ENCODE assay signal across 19 cellular contexts in genomic region chr7:27112361-27112760, GRCh38. TPM values are rescaled to one million over a fixed set of nuclear protein-coding genes. Genes with fewer than 3 reads are reported as not detected.
DNase-seq lines count a peak whose midpoint lies in the region; ATAC-seq, FAIRE-seq and TF ChIP-seq lines count a peak whose summit lies in the region.
"Had no signal": no experiment of that assay in that cellular context is flagged by ENCODE, and none has a peak within 500 bp of the region (broad histone marks: within the 10 kb centered on the region; RNA-seq: fewer than 3 reads in every experiment).

No MANE protein-coding gene starts in this region.

- WGBS in psoas muscle, 3 donors, result 43 to 55% (median 44%) methylated on average over 4 of the region's 4 CpGs

- peak overlapping the region; percentile 56 for H3K4me3 ChIP-seq in left ventricle myocardium inferior
- H3K4me3 ChIP-seq in keratinocyte (ENCODE audit: control insufficient read depth in 2 of 3, extremely low read depth in 1 of 3, insufficient read depth in 2 of 3, low read depth in 1 of 3, low read length in 3 of 3), result peak overlapping the region in 2 of 3 experiments; percentile 62 to 72
- peak overlapping the region; percentile 82 for H3K4me3 ChIP-seq in psoas muscle
- H3K4me3 ChIP-seq: MG63, SK-N-MC had no signal

- H3K27me3 ChIP-seq in left ventricle myocardium inferior (ENCODE audit: low read depth) (peaks cover 98% of the 10 kb centered on the region), keratinocyte (ENCODE audit: control insufficient read depth, extremely low read depth, insufficient read depth, low read length) (no peaks in the 10 kb centered on the region), psoas muscle (ENCODE audit: insufficient read depth in 3 of 3, low read length in 2 of 3) (no peaks in the 10 kb centered on the region)
- H3K27me3 ChIP-seq: MG63 had no signal

- no peak for FAIRE-seq in keratinocyte (lab: Jason Lieb, UNC)
- FAIRE-seq: GM12892, HTR-8/SVneo had no signal

- H3K9me3 ChIP-seq in left ventricle myocardium inferior (replicated peaks) (no peaks in the 10 kb centered on the region), keratinocyte (ENCODE audit: control insufficient read depth, low read depth, low read length) (no peaks in the 10 kb centered on the region), psoas muscle (no peaks in the 10 kb centered on the region)
- H3K9me3 ChIP-seq: MG63 had no signal

- H4K20me1 ChIP-seq in keratinocyte (ENCODE audit: control insufficient read depth, extremely low read depth, insufficient read depth, low read length), result no peaks in the 10 kb centered on the region

- dilution Hi-C loops in keratinocyte (cut with MboI; ENCODE audit: extremely low pct_ligation_motif_present, low sequenced_read_pairs), result no loop called here

- TF ChIP-seq CTCF in left ventricle myocardium inferior (IDR thresholded peaks at IDR 0.05; ENCODE audit: borderline replicate concordance) (no peak), keratinocyte (optimal IDR thresholded peaks at IDR 0.05 in 1 of 3, IDR thresholded peaks at IDR 0.05 in 1 of 3, conservative IDR thresholded peaks at IDR 0.05 in 1 of 3; ENCODE audit: extremely low read depth in 1 of 3, insufficient read depth in 2 of 3, low read length in 3 of 3) (no peak), psoas muscle (IDR thresholded peaks at IDR 0.05) (no peak)

- H3K27ac ChIP-seq in left ventricle myocardium inferior (replicated peaks) (peak overlapping the region; percentile 58), keratinocyte (ENCODE audit: control insufficient read depth, insufficient read depth, low read length) (peak overlapping the region; percentile 67), psoas muscle (peak overlapping the region; percentile 92)
- H3K27ac ChIP-seq: 22Rv1, SK-N-MC had no signal

- H2AFZ ChIP-seq in keratinocyte (ENCODE audit: control insufficient read depth, low read length), result no peak overlapping the region

- H3K79me2 ChIP-seq in keratinocyte (ENCODE audit: control insufficient read depth, insufficient read depth, low read length), result peaks cover 36% of the 10 kb centered on the region

- H3K9ac ChIP-seq in keratinocyte (ENCODE audit: control insufficient read depth, extremely low read depth, insufficient read depth, low read length), result peak overlapping the region; percentile 82

- no peak for ATAC-seq in psoas muscle
- no peak for ATAC-seq in left ventricle myocardium superior

- H3K36me3 ChIP-seq in left ventricle myocardium inferior (no peaks in the 10 kb centered on the region), keratinocyte (ENCODE audit: control insufficient read depth in 2 of 2, extremely low read depth in 1 of 2, insufficient read depth in 2 of 2, low read length in 2 of 2) (peaks cover 2 to 4% of the 10 kb centered on the region in 2 experiments), psoas muscle (ENCODE audit: insufficient read depth in 1 of 2, low read depth in 1 of 2) (peaks cover 0 to 2% of the 10 kb centered on the region in 2 donors)
- H3K36me3 ChIP-seq: MG63 had no signal

- DNase-seq in left ventricle myocardium inferior, result no peak
- no peak for DNase-seq in cardiac septum (ENCODE audit: low spot score)
- DNase-seq in keratinocyte (ENCODE audit: low read depth, low spot score), result no peak
- no peak for DNase-seq in psoas muscle
- DNase-seq in OCI-M1 (lab: John Stamatoyannopoulos, UW), result no peak
- DNase-seq in activated T-cell treated with anti-CD3 and anti-CD28 coated beads, Interleukin-2, amount 50 U/mL, for 48 hours, result no peak
- DNase-seq in left ventricle myocardium superior, result no peak
- DNase-seq in NCI-H748 treated with DMSO at 0.1 percent for 48 hours (lab: John Stamatoyannopoulos, UW), result no peak
- DNase-seq: activated naive CD4-positive, alpha-beta T cell; CD4-positive, alpha-beta T cell; central memory CD4-positive, alpha-beta T cell; erythroblast; mesendoderm; MG63; stimulated activated CD4-positive, alpha-beta T cell treated with anti-CD3 and anti-CD28 coated beads, Interleukin-1b, Interleukin-23, amount 100 ng/mL, for 48 hours had no signal

- intact Hi-C loops in left ventricle myocardium inferior (cut with micrococcal nuclease), result no loop called here
- intact Hi-C loops in cardiac septum (cut with DNase I), result no loop called here
- intact Hi-C loops in psoas muscle (cut with DNase I), result no loop called here
- intact Hi-C loops in left ventricle myocardium superior (cut with micrococcal nuclease), result no loop called here

- H3K4me2 ChIP-seq in keratinocyte (ENCODE audit: control insufficient read depth, extremely low read depth, insufficient read depth, low read depth, low read length), result peak overlapping the region; percentile 93

- H3K4me1 ChIP-seq in left ventricle myocardium inferior (peaks cover 32% of the 10 kb centered on the region), keratinocyte (ENCODE audit: control insufficient read depth, extremely low read depth, insufficient read depth, low read length) (peaks cover 31% of the 10 kb centered on the region), psoas muscle (peaks cover 30% of the 10 kb centered on the region)

- H3K9me1 ChIP-seq in keratinocyte (ENCODE audit: control insufficient read depth, extremely low read depth, insufficient read depth, low read length), result no peaks in the 10 kb centered on the region

RNA-seq across cellular contexts. Expression of gene HOXA2, which starts 9.9 kb away (rescaled TPM):
- not detected for total RNA-seq in left ventricle myocardium inferior
- 0.30 TPM for total RNA-seq in cardiac septum
- 0.22 to 1.1 TPM (median 0.71 TPM) in 3 replicates for polyA plus RNA-seq in keratinocyte
- polyA plus RNA-seq in keratinocyte (2011; ENCODE audit: low read depth), result 0.24 TPM
- polyA plus RNA-seq in keratinocyte (2011; cell fraction: cytosol; rRNA removed), result 0.25 and 0.47 TPM in 2 replicates
- 1.1 and 1.2 TPM in 2 replicates for polyA plus RNA-seq in keratinocyte (2011; cell fraction: nucleus; rRNA removed)
- 0.14 and 0.80 TPM in 2 replicates for polyA plus RNA-seq in keratinocyte (2012; ENCODE audit: low replicate concordance)
- 0.23 to 0.35 TPM in 2 of 3 replicates, not detected in the other for polyA minus RNA-seq in keratinocyte
- not detected for polyA minus RNA-seq in keratinocyte (2011; cell fraction: cytosol; rRNA and poly(A)+ RNA removed)
- polyA minus RNA-seq in keratinocyte (2011; cell fraction: nucleus; rRNA and poly(A)+ RNA removed), result 0.54 TPM in 1 of 2 replicates, not detected in the other
- 1 to 10 TPM in 1 of 4 donors, under 1 TPM in 3; 0.17 to 1.1 (median 0.53) TPM for total RNA-seq in psoas muscle
- under 1 TPM; 0.23 to 0.42 (median 0.29) TPM for polyA plus RNA-seq in psoas muscle
- 0.12 TPM for total RNA-seq in left ventricle myocardium superior
- total RNA-seq: CD4-positive, alpha-beta T cell had no signal

RNA-seq across cellular contexts. Expression of gene HOXA1, which starts 16.6 kb away (rescaled TPM):
- total RNA-seq in left ventricle myocardium inferior, result not detected
- total RNA-seq in cardiac septum, result 0.19 TPM
- 5.2 to 12.5 TPM (median 11.9 TPM) in 3 replicates for polyA plus RNA-seq in keratinocyte
- polyA plus RNA-seq in keratinocyte (2011; ENCODE audit: low read depth), result 1.3 TPM
- 11.8 and 14.4 TPM in 2 replicates for polyA plus RNA-seq in keratinocyte (2011; cell fraction: cytosol; rRNA removed)
- polyA plus RNA-seq in keratinocyte (2011; cell fraction: nucleus; rRNA removed), result 7.9 and 8.1 TPM in 2 replicates
- 4.2 and 10.2 TPM in 2 replicates for polyA plus RNA-seq in keratinocyte (2012; ENCODE audit: low replicate concordance)
- polyA minus RNA-seq in keratinocyte, result 3.6 to 10.2 TPM (median 7.7 TPM) in 3 replicates
- polyA minus RNA-seq in keratinocyte (2011; cell fraction: cytosol; rRNA and poly(A)+ RNA removed), result 4.4 TPM
- 2.6 and 5.5 TPM in 2 replicates for polyA minus RNA-seq in keratinocyte (2011; cell fraction: nucleus; rRNA and poly(A)+ RNA removed)
- under 1 TPM in 2 of 4 donors, not detected in 2; 0.17 to 0.21 TPM for total RNA-seq in psoas muscle
- polyA plus RNA-seq in psoas muscle, result under 1 TPM; 0.03 to 0.22 (median 0.22) TPM
- not detected for total RNA-seq in left ventricle myocardium superior

RNA-seq across cellular contexts. Expression of gene HOXA4, which starts 18.2 kb away (rescaled TPM):
- total RNA-seq in left ventricle myocardium inferior, result not detected
- total RNA-seq in cardiac septum, result 1.1 TPM
- polyA plus RNA-seq in keratinocyte, result 0.40 to 1.8 TPM (median 1.5 TPM) in 3 replicates
- 0.55 TPM for polyA plus RNA-seq in keratinocyte (2011; ENCODE audit: low read depth)
- 1.3 and 1.5 TPM in 2 replicates for polyA plus RNA-seq in keratinocyte (2011; cell fraction: cytosol; rRNA removed)
- 2.1 and 2.6 TPM in 2 replicates for polyA plus RNA-seq in keratinocyte (2011; cell fraction: nucleus; rRNA removed)
- polyA plus RNA-seq in keratinocyte (2012; ENCODE audit: low replicate concordance), result 1.2 and 1.7 TPM in 2 replicates
- polyA minus RNA-seq in keratinocyte, result 0.30 to 0.99 TPM (median 0.74 TPM) in 3 replicates
- not detected for polyA minus RNA-seq in keratinocyte (2011; cell fraction: cytosol; rRNA and poly(A)+ RNA removed)
- 0.54 and 0.63 TPM in 2 replicates for polyA minus RNA-seq in keratinocyte (2011; cell fraction: nucleus; rRNA and poly(A)+ RNA removed)
- 10 to 100 TPM in 2 of 4 donors, 1 to 10 TPM in 2; 7.2 to 11.5 (median 9.1) TPM for total RNA-seq in psoas muscle
- polyA plus RNA-seq in psoas muscle, result 10 to 100 TPM in 2 of 3 donors, 1 to 10 TPM in 1; 6.8 to 20.8 (median 12.5) TPM
- total RNA-seq in left ventricle myocardium superior, result 0.15 TPM
- total RNA-seq: CD4-positive, alpha-beta T cell had no signal

RNA-seq across cellular contexts. Expression of gene HOXA5, which starts 31.1 kb away (rescaled TPM):
- total RNA-seq in left ventricle myocardium inferior (not detected), cardiac septum (0.30 TPM), psoas muscle (10 to 100 TPM in 1 of 4 donors, 1 to 10 TPM in 3; 4.7 to 18.8 (median 8.1) TPM), left ventricle myocardium superior (not detected)
- polyA plus RNA-seq in keratinocyte (3.3 to 7.1 TPM (median 4.5 TPM) in 3 replicates), psoas muscle (1 to 10 TPM; 2.6 to 7.6 (median 4.6) TPM)
- 6.8 TPM for polyA plus RNA-seq in keratinocyte (2011; ENCODE audit: low read depth)
- 3.1 and 4.3 TPM in 2 replicates for polyA plus RNA-seq in keratinocyte (2011; cell fraction: cytosol; rRNA removed)
- polyA plus RNA-seq in keratinocyte (2011; cell fraction: nucleus; rRNA removed), result 9.4 and 10.0 TPM in 2 replicates
- 3.2 and 5.0 TPM in 2 replicates for polyA plus RNA-seq in keratinocyte (2012; ENCODE audit: low replicate concordance)
- 2.3 to 4.3 TPM (median 2.7 TPM) in 3 replicates for polyA minus RNA-seq in keratinocyte
- polyA minus RNA-seq in keratinocyte (2011; cell fraction: cytosol; rRNA and poly(A)+ RNA removed), result 4.4 TPM
- polyA minus RNA-seq in keratinocyte (2011; cell fraction: nucleus; rRNA and poly(A)+ RNA removed), result 5.0 and 5.5 TPM in 2 replicates
- total RNA-seq: CD4-positive, alpha-beta T cell had no signal

RNA-seq across cellular contexts. Expression of gene HOXA6, which starts 35.2 kb away (rescaled TPM):
- total RNA-seq in left ventricle myocardium inferior (not detected), cardiac septum (not detected), psoas muscle (1 to 10 TPM; 2.5 to 3.7 (median 3.1) TPM), left ventricle myocardium superior (not detected)
- polyA plus RNA-seq in keratinocyte (0.52 to 0.72 TPM (median 0.54 TPM) in 3 replicates), psoas muscle (1 to 10 TPM in 2 of 3 donors, under 1 TPM in 1; 0.64 to 3.2 (median 1.5) TPM)
- polyA plus RNA-seq in keratinocyte (2011; ENCODE audit: low read depth), result not detected
- polyA plus RNA-seq in keratinocyte (2011; cell fraction: cytosol; rRNA removed), result 0.26 and 0.68 TPM in 2 replicates
- 1.8 and 2.5 TPM in 2 replicates for polyA plus RNA-seq in keratinocyte (2011; cell fraction: nucleus; rRNA removed)
- 0.44 and 1.4 TPM in 2 replicates for polyA plus RNA-seq in keratinocyte (2012; ENCODE audit: low replicate concordance)
- 0.59 to 2.3 TPM (median 1.1 TPM) in 3 replicates for polyA minus RNA-seq in keratinocyte
- polyA minus RNA-seq in keratinocyte (2011; cell fraction: cytosol; rRNA and poly(A)+ RNA removed), result not detected
- 2.7 and 3.6 TPM in 2 replicates for polyA minus RNA-seq in keratinocyte (2011; cell fraction: nucleus; rRNA and poly(A)+ RNA removed)
- total RNA-seq: CD4-positive, alpha-beta T cell had no signal
